Comparison of ENCODE assay signal across 9 cellular contexts in genomic region chr19:16456652-16457194, GRCh38. TPM values are rescaled to one million over a fixed set of nuclear protein-coding genes. Genes with fewer than 3 reads are reported as not detected.
DNase-seq lines count a peak whose midpoint lies in the region; ATAC-seq and TF ChIP-seq lines count a peak whose summit lies in the region.
"Had no signal": no experiment of that assay in that cellular context is flagged by ENCODE, and none has a peak within 500 bp of the region (broad histone marks: within the 10 kb centered on the region; RNA-seq: fewer than 3 reads in every experiment).

No MANE protein-coding gene starts in this region.

- no peak overlapping the region for H3K9ac ChIP-seq in HCT116 (ENCODE audit: low read length)

- no peaks in the 10 kb centered on the region for H3K27me3 Mint-ChIP-seq in natural killer cell (ENCODE audit: low read depth in 2 of 2)

- DNase-seq in HCT116 (ENCODE audit: low read depth, low spot score) (no peak), caudate nucleus (lab: John Stamatoyannopoulos, UW) (no peak), natural killer cell (no peak), HuH-7 (ENCODE audit: low spot score) (no peak), OCI-M1 (lab: John Stamatoyannopoulos, UW) (no peak)
- DNase-seq in activated effector memory CD4-positive, alpha-beta T cell treated with anti-CD3 and anti-CD28 coated beads, Interleukin-2, amount 50 U/mL, for 16 hours: no peak
- DNase-seq: DMS153 had no signal

- no peaks in the 10 kb centered on the region for H3K9me3 ChIP-seq in HCT116 (ENCODE audit: control insufficient read depth in 1 of 2, insufficient read depth in 1 of 2, low read depth in 1 of 2, low read length in 2 of 2)

- H3K4me3 ChIP-seq in ACC112 (ENCODE audit: low read depth, low read length) (peak overlapping the region; percentile 48), HCT116 (replicated peaks in 1 of 2; ENCODE audit: low read depth in 1 of 2, low read length in 2 of 2) (no peak overlapping the region)

- H3K4me1 ChIP-seq in ACC112 (ENCODE audit: control insufficient read depth, insufficient read depth, low read length, unreplicated experiment) (peaks cover 20% of the 10 kb centered on the region), HCT116 (ENCODE audit: control insufficient read depth in 1 of 2, insufficient read depth in 2 of 2, low read length in 2 of 2) (peaks cover 11 to 28% of the 10 kb centered on the region in 2 experiments; a peak in 3 of 4 replicates)

- peak overlapping the region; percentile 32; the same call in 1 of the 2 replicates for H3K4me2 ChIP-seq in HCT116 (ENCODE audit: low read length)

- POLR2A ChIA-PET in HCT116 (lab: Charles Lee): no interaction called here

- H3K4me1 Mint-ChIP-seq in natural killer cell: peaks cover 55 to 63% of the 10 kb centered on the region in 2 donors

- H3K27ac ChIP-seq in ACC112 (ENCODE audit: low read depth, low read length): peak overlapping the region; percentile 46; the same call in 1 of the 2 replicates
- H3K27ac ChIP-seq in HCT116 (ENCODE audit: low read depth, low read length): no peak overlapping the region
- peak overlapping the region; percentile 58 for H3K27ac ChIP-seq in caudate nucleus (ENCODE audit: low read depth, low read length)

- no peak for TF ChIP-seq RAD21 in HCT116 (IDR thresholded peaks at IDR 0.05; ENCODE audit: low read depth)

- H3K9me3 Mint-ChIP-seq in natural killer cell: no peaks in the 10 kb centered on the region

- TF ChIP-seq CTCF in HCT116 (IDR thresholded peaks at IDR 0.05 in 2 of 3, conservative IDR thresholded peaks at IDR 0.05 in 1 of 3; ENCODE audit: borderline replicate concordance in 1 of 3, insufficient read depth in 1 of 3, low read depth in 2 of 3, low read length in 2 of 3): no peak
- TF ChIP-seq CTCF in natural killer cell (IDR thresholded peaks at IDR 0.05): no peak

- no peaks in the 10 kb centered on the region for H3K36me3 Mint-ChIP-seq in natural killer cell

- BruUV-seq in HCT116 (replicated peaks; lab: Mats Ljungman, UMichigan): no TSS peak

- H3K4me3 Mint-ChIP-seq in natural killer cell: peak overlapping the region; percentile 78

- ATAC-seq in HCT116 (peak; percentile 38; the same call in 1 of the 2 replicates), natural killer cell (no peak), HG02884 (IDR thresholded peaks at IDR 0.05; ENCODE audit: unreplicated experiment) (no peak)

- RAD21 ChIA-PET in HCT116 (lab: Charles Lee; ENCODE audit: low non-redundant PET in 1 of 2, low total read pairs in 2 of 2, uncharacterized antibody in 2 of 2, unreplicated experiment in 2 of 2): no interaction called here

- no peak for TF ChIP-seq POLR2A in HCT116 (IDR thresholded peaks at IDR 0.05; ENCODE audit: borderline replicate concordance, extremely low read depth, insufficient read depth, insufficient read length)

- no peaks in the 10 kb centered on the region for H3K9me2 ChIP-seq in HCT116 (ENCODE audit: insufficient read depth)

- intact Hi-C loops in HCT116 (cut with micrococcal nuclease): no loop called here
- intact Hi-C loops in natural killer cell (cut with micrococcal nuclease): no loop called here

- H3K27me3 ChIP-seq in ACC112 (ENCODE audit: insufficient read depth, low read length): no peaks in the 10 kb centered on the region
- H3K27me3 ChIP-seq in HCT116 (ENCODE audit: insufficient read depth, low read length): no peaks in the 10 kb centered on the region

- peak overlapping the region; percentile 73 to 78 for H3K27ac Mint-ChIP-seq in natural killer cell

- H4K20me1 ChIP-seq in HCT116 (ENCODE audit: insufficient read depth): no peaks in the 10 kb centered on the region

- H3K36me3 ChIP-seq in ACC112 (ENCODE audit: insufficient read depth, low read length) (no peaks in the 10 kb centered on the region), HCT116 (ENCODE audit: control insufficient read depth in 1 of 2, insufficient read depth in 2 of 2, low read length in 2 of 2) (no peaks in the 10 kb centered on the region)

- CTCF ChIA-PET in HCT116 (lab: Charles Lee): no interaction called here

- peaks cover 52% of the 10 kb centered on the region for H3K79me2 ChIP-seq in ACC112 (ENCODE audit: control insufficient read depth, insufficient read depth, low read length, unreplicated experiment)
- peaks cover 79% of the 10 kb centered on the region for H3K79me2 ChIP-seq in HCT116 (ENCODE audit: insufficient read depth, low read length)

- H2AFZ ChIP-seq in ACC112 (ENCODE audit: low read length, unreplicated experiment) (no peak overlapping the region), HCT116 (ENCODE audit: low read depth, low read length, poor library complexity, severe bottlenecking) (no peak overlapping the region)

TF ChIP-seq in HCT116, 20 proteins besides CTCF, POLR2A, EP300 and RAD21:
- no peak for TF ChIP-seq EZH2 (IDR thresholded peaks at IDR 0.05)
- no peak for TF ChIP-seq REST (IDR thresholded peaks at IDR 0.05; ENCODE audit: low read depth)
- TF ChIP-seq CBX3 (IDR thresholded peaks at IDR 0.05; ENCODE audit: low read depth): no peak
- no peak for TF ChIP-seq ZNF274 (IDR thresholded peaks at IDR 0.05; ENCODE audit: low read depth, low read length)
- TF ChIP-seq ATF3 (IDR thresholded peaks at IDR 0.05): no peak
- no peak for TF ChIP-seq POLR2AphosphoS5 (IDR thresholded peaks at IDR 0.05; ENCODE audit: low read depth, low read length)
- no peak for TF ChIP-seq YY1 (IDR thresholded peaks at IDR 0.05; ENCODE audit: extremely low read depth, insufficient replicate concordance, low read depth, low read length)
- no peak for TF ChIP-seq FOSL1 (IDR thresholded peaks at IDR 0.05; ENCODE audit: low read depth)
- TF ChIP-seq SP1 (IDR thresholded peaks at IDR 0.05; ENCODE audit: low read depth): no peak
- no peak for TF ChIP-seq ZFX (IDR thresholded peaks at IDR 0.05)
- no peak for TF ChIP-seq MAX (IDR thresholded peaks at IDR 0.05)
- no peak for TF ChIP-seq CEBPB (IDR thresholded peaks at IDR 0.05; ENCODE audit: low read depth)
- TF ChIP-seq ZBTB33 (IDR thresholded peaks at IDR 0.05; ENCODE audit: extremely low read depth, insufficient replicate concordance, low read length): no peak
- no peak for TF ChIP-seq JUND (IDR thresholded peaks at IDR 0.05)
- TF ChIP-seq TCF7L2 (IDR thresholded peaks at IDR 0.05; ENCODE audit: borderline replicate concordance, extremely low read depth, insufficient read depth, insufficient read length): no peak
- TF ChIP-seq EZH2phosphoT487 (IDR thresholded peaks at IDR 0.05; ENCODE audit: borderline replicate concordance): no peak
- TF ChIP-seq SIN3A (IDR thresholded peaks at IDR 0.05; ENCODE audit: low read depth): no peak

RNA-seq across cellular contexts. Expression of gene EPS15L1, which starts 15.0 kb away (rescaled TPM):
- 37.7 TPM for total RNA-seq in HCT116 (2021; ENCODE audit: unreplicated experiment)
- polyA plus RNA-seq in HCT116 (2012): 29.6 and 31.2 TPM in 2 replicates
- total RNA-seq in natural killer cell: 100 to 1,000 TPM in 1 of 3 donors, 10 to 100 TPM in 2; 92.2 to 120 (median 99.3) TPM

RNA-seq across cellular contexts. Expression of gene CALR3, which starts 39.2 kb away (rescaled TPM):
- total RNA-seq in HCT116 (2021; ENCODE audit: unreplicated experiment) (not detected), natural killer cell (not detected)
- polyA plus RNA-seq in HCT116 (2012): not detected in 2 replicates

RNA-seq across cellular contexts. Expression of gene C19orf44, which starts 39.5 kb away (rescaled TPM):
- 6.8 TPM for total RNA-seq in HCT116 (2021; ENCODE audit: unreplicated experiment)
- polyA plus RNA-seq in HCT116 (2012): 3.5 and 6.5 TPM in 2 replicates
- total RNA-seq in natural killer cell: 1 to 10 TPM; 1.2 to 2.8 (median 1.4) TPM
